20 cellular contexts compared by ENCODE assay signal in the genomic region with DNA sequence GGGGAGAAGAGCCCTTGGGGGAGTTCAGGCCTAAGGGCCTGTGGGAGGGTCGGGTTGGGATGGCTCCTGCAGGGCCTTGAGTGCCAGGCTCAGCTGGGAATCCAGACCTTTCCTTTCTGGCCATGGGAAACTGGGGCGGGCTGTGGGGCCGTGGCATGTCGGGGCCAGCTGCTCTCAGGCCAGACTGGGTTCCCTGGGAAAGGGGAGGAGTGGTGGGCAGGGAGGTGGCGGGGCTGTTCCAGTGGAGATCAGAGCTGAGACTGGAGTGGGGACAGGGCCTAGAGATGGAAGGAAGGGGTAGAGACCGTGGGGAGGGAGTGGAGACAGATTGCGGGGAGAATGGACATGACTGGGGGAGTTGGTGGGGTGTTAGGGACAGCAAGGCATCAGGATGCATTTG. TPM values are rescaled to one million over a fixed set of nuclear protein-coding genes. Genes with fewer than 3 reads are reported as not detected.
DNase-seq lines count a peak whose midpoint lies in the region; ATAC-seq, FAIRE-seq and TF ChIP-seq lines count a peak whose summit lies in the region.
"Had no signal": no experiment of that assay in that cellular context is flagged by ENCODE, and none has a peak within 500 bp of the region (broad histone marks: within the 10 kb centered on the region; RNA-seq: fewer than 3 reads in every experiment).

No MANE protein-coding gene starts in this region.

- no peaks in the 10 kb centered on the region for H3K27me3 Mint-ChIP-seq in activated CD8-positive, alpha-beta T cell treated with anti-CD3 and anti-CD28 coated beads for 36 hours

- intact Hi-C loops in spleen (cut with DNase I; ENCODE audit: low total_unique reads): no loop called here
- intact Hi-C loops in activated CD8-positive, alpha-beta T cell treated with anti-CD3 and anti-CD28 coated beads for 36 hours (cut with micrococcal nuclease): no loop called here

- no peaks in the 10 kb centered on the region for H3K36me3 Mint-ChIP-seq in activated CD8-positive, alpha-beta T cell treated with anti-CD3 and anti-CD28 coated beads for 36 hours (ENCODE audit: low read depth)

- no peak overlapping the region for H3K4me3 Mint-ChIP-seq in activated CD8-positive, alpha-beta T cell treated with anti-CD3 and anti-CD28 coated beads for 36 hours

- H3K27me3 ChIP-seq in adipocyte (replicated peaks; ENCODE audit: control insufficient read depth, insufficient read depth, low read length) (no peaks in the 10 kb centered on the region), mesendoderm (ENCODE audit: insufficient read depth, low read length, poor library complexity) (no peaks in the 10 kb centered on the region), spleen (replicated peaks in 1 of 7) (peaks cover 0 to 14% (median 0%) of the 10 kb centered on the region in 7 donors), small intestine (ENCODE audit: control insufficient read depth in 2 of 2, insufficient read depth in 2 of 2, low read length in 2 of 2) (no peaks in the 10 kb centered on the region)

- FAIRE-seq in small intestine (lab: Jason Lieb, UNC): no peak
- FAIRE-seq: G401.6 had no signal

- H3K18ac ChIP-seq in mesendoderm (ENCODE audit: low read length): no peak overlapping the region

- no peak overlapping the region for H2AK5ac ChIP-seq in mesendoderm (ENCODE audit: low read length)

- H3K56ac ChIP-seq in mesendoderm (ENCODE audit: low read length): no peak overlapping the region

- WGBS in mesendoderm (ENCODE audit: extremely low coverage, insufficient coverage, low lambda C conversion rate): no CpG with 5 or more reads among the region's 7 CpGs
- WGBS in spleen, 5 donors: 72 to 93% (median 86%) methylated on average over 7 of the region's 7 CpGs
- WGBS in small intestine, 3 donors: 72 to 83% (median 76%) methylated on average over 7 of the region's 7 CpGs

- H3K4ac ChIP-seq in mesendoderm (ENCODE audit: low read depth, low read length): no peak overlapping the region

- POLR2A ChIA-PET in HEK293 (lab: Yijun Ruan, JAX): no interaction called here
- POLR2A ChIA-PET in activated CD8-positive, alpha-beta T cell treated with anti-CD3 and anti-CD28 coated beads for 36 hours (lab: Charles Lee): no interaction called here

- H3K79me2 ChIP-seq in mesendoderm (ENCODE audit: control insufficient read depth, insufficient read depth, low read length): no peaks in the 10 kb centered on the region

- no peaks in the 10 kb centered on the region for H3K9me3 ChIP-seq in HEK293 (ENCODE audit: control insufficient read depth, insufficient read depth, low read depth, low read length)
- no peaks in the 10 kb centered on the region for H3K9me3 ChIP-seq in adipocyte (ENCODE audit: control insufficient read depth, low read length)
- no peaks in the 10 kb centered on the region for H3K9me3 ChIP-seq in spleen
- no peaks in the 10 kb centered on the region for H3K9me3 ChIP-seq in small intestine (ENCODE audit: control insufficient read depth, low read depth)

- CTCF ChIA-PET in HEK293 (lab: Yijun Ruan, JAX): interaction anchor here (1.3 kb wide), 1 partner anchor 79 kb away, joined by 8 read pairs; no protein-coding TSS in a partner anchor
- CTCF ChIA-PET in activated CD8-positive, alpha-beta T cell treated with anti-CD3 and anti-CD28 coated beads for 36 hours (lab: Charles Lee): no interaction called here

- DNase-seq in adipocyte (ENCODE audit: low read depth): no peak
- no peak for DNase-seq in mesendoderm
- DNase-seq in spleen: peak; percentile 64
- DNase-seq in activated naive CD4-positive, alpha-beta T cell treated with anti-CD3 and anti-CD28 coated beads, Interleukin-2, amount 50 U/mL, for 16 hours: no peak
- DNase-seq in dedifferentiated amniotic fluid mesenchymal stem cell (ENCODE audit: extremely low spot score): no peak
- no peak for DNase-seq in activated CD8-positive, alpha-beta T cell treated with anti-CD3 and anti-CD28 coated beads for 36 hours
- DNase-seq in small intestine: no peak
- DNase-seq: COR-L47, KG1, NCI-H1417, NCI-H187, NCI-H2107, NCI-H2227 treated with DMSO at 0.1 percent for 48 hours, NCI-H524, PC-3, RPMI8226, SIG-M5 had no signal

- H3K4me1 ChIP-seq in HEK293 (ENCODE audit: control insufficient read depth, insufficient read depth, low read length) (no peaks in the 10 kb centered on the region; the same call in 1 of the 2 replicates), adipocyte (ENCODE audit: control insufficient read depth, insufficient read depth, low read length) (peaks cover 61% of the 10 kb centered on the region), mesendoderm (ENCODE audit: control insufficient read depth, low read depth, low read length) (peaks cover 6% of the 10 kb centered on the region), spleen (no peaks in the 10 kb centered on the region), small intestine (ENCODE audit: control insufficient read depth in 2 of 2, insufficient read depth in 1 of 2, low read depth in 1 of 2, low read length in 1 of 2) (no peaks in the 10 kb centered on the region)

- H4K8ac ChIP-seq in mesendoderm (ENCODE audit: low read depth, low read length): no peak overlapping the region

- no peak for ATAC-seq in activated CD8-positive, alpha-beta T cell treated with anti-CD3 and anti-CD28 coated beads for 36 hours
- ATAC-seq: HCT116, PC-3 had no signal

- no peak for TF ChIP-seq POLR2A in spleen (IDR thresholded peaks at IDR 0.05)

- peak overlapping the region; percentile 24 for H3K23ac ChIP-seq in mesendoderm (ENCODE audit: low read length)

- no peaks in the 10 kb centered on the region for H3K9me3 Mint-ChIP-seq in activated CD8-positive, alpha-beta T cell treated with anti-CD3 and anti-CD28 coated beads for 36 hours

- peak overlapping the region; percentile 63 for H3K9ac ChIP-seq in adipocyte (ENCODE audit: low read length)
- H3K9ac ChIP-seq in mesendoderm (ENCODE audit: low read length): no peak overlapping the region

- H4K5ac ChIP-seq in mesendoderm (ENCODE audit: low read length): no peak overlapping the region

- no peak overlapping the region for H2BK120ac ChIP-seq in mesendoderm (ENCODE audit: low read depth, low read length)

- H3K79me1 ChIP-seq in mesendoderm (ENCODE audit: low read length): no peaks in the 10 kb centered on the region

- no peak overlapping the region for H2BK5ac ChIP-seq in mesendoderm (ENCODE audit: low read length)

- H3K4me2 ChIP-seq in mesendoderm (ENCODE audit: low read length): no peak overlapping the region

- H3K4me3 ChIP-seq in HEK293 (ENCODE audit: low read depth, low read length) (no peak overlapping the region), adipocyte (ENCODE audit: low read length) (no peak overlapping the region), mesendoderm (ENCODE audit: low read length) (no peak overlapping the region), spleen (no peak overlapping the region), small intestine (ENCODE audit: low read depth in 1 of 2, low read length in 2 of 2) (no peak overlapping the region)

- TF ChIP-seq CTCF in HEK293 (tag by site-specific recombination; IDR thresholded peaks at IDR 0.05) (no peak), spleen (IDR thresholded peaks at IDR 0.05 in 8 of 11, conservative IDR thresholded peaks at IDR 0.05 in 3 of 11) (no peak)
- TF ChIP-seq CTCF in activated CD8-positive, alpha-beta T cell treated with anti-CD3 and anti-CD28 coated beads for 36 hours (IDR thresholded peaks at IDR 0.05): no peak

- no peak overlapping the region for H2BK15ac ChIP-seq in mesendoderm (replicated peaks; ENCODE audit: low read depth)

- H3K27ac ChIP-seq in HEK293 (ENCODE audit: extremely low read depth, low read depth, low read length) (no peak overlapping the region), mesendoderm (ENCODE audit: low read depth, low read length) (no peak overlapping the region), spleen (no peak overlapping the region), small intestine (ENCODE audit: low read depth in 1 of 2, low read length in 1 of 2) (no peak overlapping the region)

- H3K27ac Mint-ChIP-seq in activated CD8-positive, alpha-beta T cell treated with anti-CD3 and anti-CD28 coated beads for 36 hours: no peak overlapping the region

- H3K36me3 ChIP-seq in HEK293 (ENCODE audit: control insufficient read depth in 2 of 2, insufficient read depth in 1 of 2, low read length in 2 of 2) (no peaks in the 10 kb centered on the region), adipocyte (ENCODE audit: control insufficient read depth, insufficient read depth, low read length, severe bottlenecking) (peaks cover 60% of the 10 kb centered on the region), mesendoderm (ENCODE audit: control insufficient read depth, insufficient read depth, low read length) (no peaks in the 10 kb centered on the region), spleen (peaks cover 0 to 9% (median 0%) of the 10 kb centered on the region in 6 donors), small intestine (ENCODE audit: control insufficient read depth in 2 of 2, insufficient read depth in 2 of 2, low read length in 2 of 2) (no peaks in the 10 kb centered on the region)

- peaks cover 14% of the 10 kb centered on the region for H3K4me1 Mint-ChIP-seq in activated CD8-positive, alpha-beta T cell treated with anti-CD3 and anti-CD28 coated beads for 36 hours (ENCODE audit: low read depth)

RNA-seq across cellular contexts. Expression of a gene that starts 20.3 kb away (rescaled TPM):
- 5.7 TPM for polyA plus RNA-seq in mesendoderm (2013, experiment 1 of 2)
- polyA plus RNA-seq in mesendoderm (2013, experiment 2 of 2): 5.4 TPM
- 10 to 100 TPM in 4 of 7 donors, 1 to 10 TPM in 3; 6.1 to 28.2 (median 17.4) TPM for total RNA-seq in spleen
- polyA plus RNA-seq in spleen (10 to 100 TPM in 1 of 3 donors, 1 to 10 TPM in 2; 8.9 to 15.9 (median 9.1) TPM), small intestine (10 to 100 TPM in 1 of 3 donors, 1 to 10 TPM in 1, under 1 TPM in 1; 0.45 to 30.8 (median 1.9) TPM)
- 10 to 100 TPM in 1 of 2 experiments, 1 to 10 TPM in 1; 8.4 to 13.7 TPM for total RNA-seq in activated CD8-positive, alpha-beta T cell treated with anti-CD3 and anti-CD28 coated beads for 36 hours
